In genomic region chr15:69577397-69577796, GRCh38 we compare ENCODE assay signal across 22 cellular contexts.
DNase-seq lines count a peak whose midpoint lies in the region; ATAC-seq, FAIRE-seq and TF ChIP-seq lines count a peak whose summit lies in the region.
"Had no signal": no experiment of that assay in that cellular context is flagged by ENCODE, and none has a peak within 500 bp of the region (broad histone marks: within the 10 kb centered on the region; RNA-seq: fewer than 3 reads in every experiment).

No MANE protein-coding gene starts in this region.

- CTCF ChIA-PET in PC-3 (lab: Charles Lee): interaction anchor here (0.8 to 1.0 kb wide), 2 partner anchors 14 to 17 kb away, joined by 3 to 4 read pairs; no protein-coding TSS in a partner anchor
- CTCF ChIA-PET in H1 (lab: Charles Lee; ENCODE audit: partially characterized antibody): interaction anchor here (0.8 to 2.7 kb wide), 13 partner anchors 11 to 454 kb away, joined by 3 to 8 read pairs (median 5); no protein-coding TSS in a partner anchor

- H3K4ac ChIP-seq in H1 (replicated peaks; ENCODE audit: insufficient read length, low read depth, low read length): no peak overlapping the region

- no peaks in the 10 kb centered on the region for H4K20me1 ChIP-seq in PC-3 (ENCODE audit: low read length)
- H4K20me1 ChIP-seq in H1 (replicated peaks in 1 of 2; ENCODE audit: control insufficient read depth in 1 of 2, insufficient read depth in 2 of 2, low read length in 2 of 2): no peaks in the 10 kb centered on the region

- H3K79me2 ChIP-seq in PC-3 (ENCODE audit: low read length) (no peaks in the 10 kb centered on the region), H1 (ENCODE audit: control insufficient read depth in 1 of 2, insufficient read depth in 2 of 2, low read length in 2 of 2) (no peaks in the 10 kb centered on the region)

- no peak overlapping the region for H2BK5ac ChIP-seq in H1 (ENCODE audit: low read depth, low read length)

- H2AFZ ChIP-seq in PC-3 (ENCODE audit: low read length) (no peak overlapping the region), H1 (ENCODE audit: low read length) (no peak overlapping the region)

- H3K14ac ChIP-seq in H1 (ENCODE audit: insufficient read length): no peak overlapping the region

- no peak overlapping the region for H3K18ac ChIP-seq in H1 (ENCODE audit: extremely low read depth, low read length)

- peaks cover 47% of the 10 kb centered on the region for H3K4me1 ChIP-seq in PC-3 (ENCODE audit: insufficient read depth, low read length)
- peaks cover 0 to 3% (median under 1%) of the 10 kb centered on the region in 4 experiments; a peak in 2 of 7 replicates for H3K4me1 ChIP-seq in H1 (replicated peaks in 1 of 4; ENCODE audit: control insufficient read depth in 3 of 4, insufficient read depth in 4 of 4, low read length in 3 of 4)
- H3K4me1 ChIP-seq in right lobe of liver: peaks cover 0 to 36% (median 16%) of the 10 kb centered on the region in 4 donors

- H3K23ac ChIP-seq in H1 (ENCODE audit: insufficient read length): no peak overlapping the region

- no peak overlapping the region for H3K4me3 Mint-ChIP-seq in progenitor cell of endocrine pancreas (ENCODE audit: low read depth)

- 0 out of 2 replicates have a peak overlapping the region, but pooled peaks have one; percentile 32 for H2BK15ac ChIP-seq in H1 (ENCODE audit: low read length)

- no peaks in the 10 kb centered on the region for H3F3A ChIP-seq in PC-3 (ENCODE audit: low read length, unreplicated experiment)

- H4K8ac ChIP-seq in H1 (ENCODE audit: extremely low read depth, insufficient read depth, low read length): no peak overlapping the region

- H2AK5ac ChIP-seq in H1 (ENCODE audit: low read depth, low read length): no peak overlapping the region

- H3K4me2 ChIP-seq in PC-3 (ENCODE audit: low read length): no peak overlapping the region
- no peak overlapping the region for H3K4me2 ChIP-seq in H1 (ENCODE audit: insufficient read depth in 1 of 2, low read depth in 2 of 2, low read length in 2 of 2)

- peak overlapping the region; percentile 72 for H3K27ac ChIP-seq in 22Rv1
- 0 out of 2 replicates have a peak overlapping the region, but pooled peaks have one; percentile 35 for H3K27ac ChIP-seq in PC-3 (ENCODE audit: low read length)
- H3K27ac ChIP-seq in H1 (ENCODE audit: low read depth, low read length): no peak overlapping the region
- no peak overlapping the region for H3K27ac ChIP-seq in brain microvascular endothelial cell
- no peak overlapping the region for H3K27ac ChIP-seq in right lobe of liver

- H4K91ac ChIP-seq in H1 (replicated peaks; ENCODE audit: insufficient read length, low read length): no peak overlapping the region

- H4K5ac ChIP-seq in H1 (ENCODE audit: insufficient read length, low read depth, low read length): no peak overlapping the region

- H3K4me3 ChIP-seq in PC-3 (ENCODE audit: low read length): no peak overlapping the region
- no peak overlapping the region for H3K4me3 ChIP-seq in H1 (ENCODE audit: extremely low read depth in 1 of 4, insufficient read depth in 2 of 4, low read depth in 3 of 4, low read length in 4 of 4)
- no peak overlapping the region for H3K4me3 ChIP-seq in brain microvascular endothelial cell (ENCODE audit: low read depth, low read length)
- H3K4me3 ChIP-seq in right lobe of liver: no peak overlapping the region

- intact Hi-C loops in PC-3 (cut with micrococcal nuclease): loop anchor here (5.0 kb wide), 2 partner anchors 55 to 520 kb away; partner anchors contain the start of gene TLE3
- intact Hi-C loops in right lobe of liver (cut with DNase I): no loop called here

- TF ChIP-seq RAD21 in H1 (IDR thresholded peaks at IDR 0.05 in 1 of 2, conservative IDR thresholded peaks at IDR 0.05 in 1 of 2; ENCODE audit: low read depth in 2 of 2, low read length in 2 of 2): no peak

- 96% methylated on average over 7 of the region's 7 CpGs; no CpG with 5 or more reads in 1 of the 2 experiments for WGBS in H1 (ENCODE audit: extremely low coverage in 1 of 2, insufficient coverage in 1 of 2, insufficient read length in 1 of 2, insufficient replicate concordance in 2 of 2, low coverage in 1 of 2, low lambda C conversion rate in 2 of 2, missing lambda C conversion rate in 1 of 2), 2 experiments
- WGBS in right lobe of liver (ENCODE audit: insufficient coverage, low coverage, low lambda C conversion rate, missing lambda C conversion rate): 89% methylated on average over 3 of the region's 7 CpGs

- DNase-seq in PC-3 (no peak), H1 (ENCODE audit: low read depth in 1 of 2, low spot score in 2 of 2) (no peak), progenitor cell of endocrine pancreas (ENCODE audit: low spot score, unreplicated experiment) (no peak), brain microvascular endothelial cell (no peak), EL (no peak), right lobe of liver (no peak)
- DNase-seq: DND-41, NCI-H1048, NCI-H1417 treated with DMSO at 0.1 percent for 48 hours, NCI-H187 treated with DMSO at 0.1 percent for 48 hours, NCI-H2107, NCI-H446 treated with DMSO at 0.1 percent for 48 hours, NCI-H526 treated with DMSO at 0.1 percent for 48 hours, OCI-M1, SHP77, SW 1271 had no signal

- TF ChIP-seq POLR2A in H1 (IDR thresholded peaks at IDR 0.05; ENCODE audit: control extremely low read depth in 1 of 2, low read depth in 2 of 2, low read length in 2 of 2) (no peak), right lobe of liver (IDR thresholded peaks at IDR 0.05) (no peak)

- no peaks in the 10 kb centered on the region for H3K9me3 Mint-ChIP-seq in progenitor cell of endocrine pancreas (ENCODE audit: low read depth)

- H3K79me1 ChIP-seq in H1 (ENCODE audit: low read depth, low read length): no peaks in the 10 kb centered on the region

- no peak overlapping the region for H2BK20ac ChIP-seq in H1 (ENCODE audit: low read length)

- POLR2A ChIA-PET in PC-3 (lab: Charles Lee; ENCODE audit: unreplicated experiment) (interaction anchor here (0.6 kb wide), 1 partner anchor 15 kb away, joined by 20 read pairs; no protein-coding TSS in a partner anchor), H1 (lab: Charles Lee; ENCODE audit: partially characterized antibody) (interaction anchor here (1.2 kb wide), 1 partner anchor 520 kb away, joined by 3 read pairs; the partner anchor contains the start of gene TLE3)

- no peak overlapping the region for H3K56ac ChIP-seq in H1 (replicated peaks; ENCODE audit: insufficient read length, low read depth, low read length)

- TF ChIP-seq EP300 in H1 (IDR thresholded peaks at IDR 0.05; ENCODE audit: borderline replicate concordance in 1 of 2, low read depth in 2 of 2, low read length in 2 of 2): no peak

- FAIRE-seq in H1 (lab: Jason Lieb, UNC): no peak
- FAIRE-seq: A204.1, D721Med, GM18507, GM19239 had no signal

- H3K4me1 Mint-ChIP-seq in progenitor cell of endocrine pancreas (ENCODE audit: low read depth): peaks cover 38% of the 10 kb centered on the region

- no peak overlapping the region for H3K9ac ChIP-seq in PC-3 (ENCODE audit: low read length)
- H3K9ac ChIP-seq in H1 (replicated peaks in 1 of 4; ENCODE audit: extremely low read depth in 1 of 4, low read depth in 3 of 4, low read length in 3 of 4): no peak overlapping the region

- H3K27ac Mint-ChIP-seq in progenitor cell of endocrine pancreas: peak overlapping the region; percentile 21

- peaks cover 2% of the 10 kb centered on the region for H3K36me3 Mint-ChIP-seq in progenitor cell of endocrine pancreas (ENCODE audit: insufficient read depth)
- H3K36me3 Mint-ChIP-seq: CD14-positive monocyte had no signal

- no peak for ATAC-seq in PC-3
- ATAC-seq in right lobe of liver: no peak

- in situ Hi-C loops in brain microvascular endothelial cell (cut with HindIII; ENCODE audit: low pct_ligation_motif_present, low sequenced_read_pairs): no loop called here

- TF ChIP-seq CTCF in 22Rv1 (IDR thresholded peaks at IDR 0.05): no peak
- TF ChIP-seq CTCF in PC-3 (conservative IDR thresholded peaks at IDR 0.05; ENCODE audit: low read depth, low read length): no peak
- no peak for TF ChIP-seq CTCF in H1 (IDR thresholded peaks at IDR 0.05; ENCODE audit: control extremely low read depth in 1 of 3, insufficient read depth in 1 of 3, low read depth in 1 of 3, low read length in 3 of 3)
- TF ChIP-seq CTCF in progenitor cell of endocrine pancreas (IDR thresholded peaks at IDR 0.05; ENCODE audit: unreplicated experiment): no peak
- TF ChIP-seq CTCF in brain microvascular endothelial cell (IDR thresholded peaks at IDR 0.05; ENCODE audit: low read depth, low read length, missing control alignments): no peak
- TF ChIP-seq CTCF in right lobe of liver (IDR thresholded peaks at IDR 0.05): no peak

- no peak overlapping the region; the same call in 1 of the 2 replicates for H2BK12ac ChIP-seq in H1 (ENCODE audit: low read depth, low read length)

- H2BK120ac ChIP-seq in H1 (replicated peaks; ENCODE audit: low read depth, low read length): no peak overlapping the region

- H3K36me3 ChIP-seq in PC-3 (ENCODE audit: low read depth, low read length) (no peaks in the 10 kb centered on the region), H1 (ENCODE audit: control insufficient read depth in 2 of 4, insufficient read depth in 4 of 4, low read length in 3 of 4) (no peaks in the 10 kb centered on the region), brain microvascular endothelial cell (replicated peaks) (no peaks in the 10 kb centered on the region), right lobe of liver (no peaks in the 10 kb centered on the region)

- no peaks in the 10 kb centered on the region for H3K27me3 ChIP-seq in PC-3 (ENCODE audit: low read length)
- H3K27me3 ChIP-seq in H1 (replicated peaks in 1 of 4; ENCODE audit: control insufficient read depth in 3 of 4, extremely low read depth in 1 of 4, insufficient read depth in 3 of 4, low read length in 3 of 4): no peaks in the 10 kb centered on the region
- peaks cover 11% of the 10 kb centered on the region for H3K27me3 ChIP-seq in brain microvascular endothelial cell (replicated peaks)
- H3K27me3 ChIP-seq in right lobe of liver: no peaks in the 10 kb centered on the region

- peaks cover 95% of the 10 kb centered on the region for H3K27me3 Mint-ChIP-seq in progenitor cell of endocrine pancreas

- no peaks in the 10 kb centered on the region for H3K23me2 ChIP-seq in H1 (ENCODE audit: low read depth, low read length)

- no TSS peak for BruUV-seq in PC-3 (replicated peaks; lab: Mats Ljungman, UMichigan)

- H3K9me3 ChIP-seq in PC-3 (ENCODE audit: low read length): no peaks in the 10 kb centered on the region
- H3K9me3 ChIP-seq in H1 (ENCODE audit: insufficient read depth in 2 of 2, low read depth in 1 of 2, low read length in 1 of 2): no peaks in the 10 kb centered on the region
- no peaks in the 10 kb centered on the region for H3K9me3 ChIP-seq in right lobe of liver

- no peaks in the 10 kb centered on the region for H3K9me2 ChIP-seq in PC-3 (replicated peaks; ENCODE audit: low read length)

TF ChIP-seq in H1, 55 proteins besides CTCF, POLR2A, EP300 and RAD21:
- TF ChIP-seq TBP (IDR thresholded peaks at IDR 0.05; ENCODE audit: low read depth, low read length): no peak
- TF ChIP-seq KDM1A (IDR thresholded peaks at IDR 0.05; ENCODE audit: borderline replicate concordance, low read length): no peak

Comparison
In these comparisons a context has a peak if more than half of its experiments do, and no peak if none do; other contexts are left out.
1. H3K27ac ChIP-seq: peak in 22Rv1 (single experiment) and PC-3 (single experiment); none in H1 (single experiment), brain microvascular endothelial cell (single experiment) and right lobe of liver (0 of 3).